Comparison of ENCODE assay signal across 8 cellular contexts in the genomic region with DNA sequence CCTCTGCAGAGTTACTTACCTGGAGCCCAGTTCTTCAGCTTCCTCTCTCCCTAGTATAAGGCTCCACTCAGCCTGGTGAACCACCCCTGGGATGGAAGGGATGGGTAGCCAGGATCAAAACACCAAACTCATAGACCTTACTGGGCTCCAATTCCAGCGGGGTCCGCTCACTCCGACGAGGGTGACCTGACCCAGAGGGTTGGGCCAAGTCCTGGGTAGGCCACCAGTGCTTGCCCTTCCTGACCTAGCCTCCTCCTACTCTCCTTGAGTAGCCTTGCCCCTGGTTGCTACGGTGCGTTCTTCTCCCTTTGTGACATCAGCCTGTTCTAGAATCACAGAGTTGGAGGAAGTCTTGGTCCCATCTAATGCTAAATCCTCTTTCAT. TPM values are rescaled to one million over a fixed set of nuclear protein-coding genes. Genes with fewer than 3 reads are reported as not detected.
DNase-seq lines count a peak whose midpoint lies in the region; ATAC-seq and TF ChIP-seq lines count a peak whose summit lies in the region.

No MANE protein-coding gene starts in this region.

- TF ChIP-seq POLR2A in breast epithelium (IDR thresholded peaks at IDR 0.05): no peak

- intact Hi-C loops in breast epithelium (cut with DNase I; ENCODE audit: low total_unique reads): loop anchor here (5.0 kb wide), 1 partner anchor 99 kb away; no protein-coding TSS in a partner anchor

- no peaks in the 10 kb centered on the region for H3K9me3 ChIP-seq in breast epithelium

- ATAC-seq in HG03135 (IDR thresholded peaks at IDR 0.05; ENCODE audit: unreplicated experiment): peak; percentile 10
- peak; percentile 2 for ATAC-seq in naive B cell (ENCODE audit: low read depth in 2 of 2)
- ATAC-seq in GM18858 (IDR thresholded peaks at IDR 0.05; ENCODE audit: unreplicated experiment): no peak
- ATAC-seq in GM18873 (IDR thresholded peaks at IDR 0.05; ENCODE audit: low FRiP score, unreplicated experiment): no peak
- no peak for ATAC-seq in HG03571 (IDR thresholded peaks at IDR 0.05; ENCODE audit: unreplicated experiment)

- peaks cover 9 to 14% (median 14%) of the 10 kb centered on the region in 3 donors for H3K4me1 Mint-ChIP-seq in naive B cell

- no peaks in the 10 kb centered on the region for H3K27me3 ChIP-seq in breast epithelium

- H3K27ac ChIP-seq in breast epithelium: peak overlapping the region; percentile 22 to 67

- H3K4me1 ChIP-seq in breast epithelium: no peaks in the 10 kb centered on the region

- peaks cover 2 to 7% (median 4%) of the 10 kb centered on the region in 3 donors for H3K27me3 Mint-ChIP-seq in naive B cell

- peak overlapping the region; percentile 39 to 77 (median 57) for H3K4me3 ChIP-seq in breast epithelium

- TF ChIP-seq CTCF in breast epithelium (IDR thresholded peaks at IDR 0.05): no peak

- no peaks in the 10 kb centered on the region for H3K36me3 Mint-ChIP-seq in naive B cell

- H3K4me3 Mint-ChIP-seq in naive B cell: peak overlapping the region; percentile 82 to 95 (median 90)

- DNase-seq in CD1c-positive myeloid dendritic cell (ENCODE audit: extremely low spot score): peak; percentile 19
- no peak for DNase-seq in breast epithelium (ENCODE audit: low spot score in 2 of 2)
- DNase-seq in naive B cell: no peak
- DNase-seq in SK-N-DZ (ENCODE audit: low spot score): no peak

- H3K9me3 Mint-ChIP-seq in naive B cell: no peaks in the 10 kb centered on the region

- H3K36me3 ChIP-seq in breast epithelium: no peaks in the 10 kb centered on the region

- H3K27ac Mint-ChIP-seq in naive B cell: peak overlapping the region; percentile 83 to 96 (median 92)

RNA-seq across cellular contexts. Expression of gene STAT4, which starts 0.5 kb away (rescaled TPM):
- total RNA-seq in breast epithelium: 1 to 10 TPM; 1.6 to 5.9 (median 3.6) TPM
- polyA plus RNA-seq in naive B cell (ENCODE audit: low read depth in 6 of 6): 1 to 10 TPM in 3 of 6 donors, under 1 TPM in 3; 0.19 to 2.3 (median 1.2) TPM
- polyA plus RNA-seq in SK-N-DZ (2014; cell fraction: cytosol; rRNA removed): 0.42 and 0.83 TPM in 2 replicates
- polyA plus RNA-seq in SK-N-DZ (2014; cell fraction: nucleus; rRNA removed): 0.18 and 3.7 TPM in 2 replicates

Comparison
In these comparisons a context has a peak if more than half of its experiments do, and no peak if none do; other contexts are left out.
1. ATAC-seq: peak in HG03135 (single experiment) and naive B cell (2 of 2); none in GM18858 (single experiment), GM18873 (single experiment) and HG03571 (single experiment).